Comparison of ENCODE assay signal across 8 cellular contexts in genomic region chr17:30831663-30832437, GRCh38. TPM values are rescaled to one million over a fixed set of nuclear protein-coding genes. Genes with fewer than 3 reads are reported as not detected.
DNase-seq lines count a peak whose midpoint lies in the region; ATAC-seq and TF ChIP-seq lines count a peak whose summit lies in the region.

ATAD5 (plus strand) TSS chr17:30831966; CDS start chr17:30832348, 382 bp downstream.

- H3K4me3 ChIP-seq in coronary artery = peak within 1 kb of the TSS; percentile 72

- H3K27ac ChIP-seq in 22Rv1 = peak within 1 kb of the TSS; percentile 82
- no peak within 1 kb of the TSS for H3K27ac ChIP-seq in coronary artery

- peak; percentile 77 for ATAC-seq in HG03460 (IDR thresholded peaks at IDR 0.05; ENCODE audit: unreplicated experiment)
- ATAC-seq in left colon = peak; percentile 98

- intact Hi-C loops in left colon (cut with DNase I, micrococcal nuclease) = no loop called here

- DNase-seq in NCI-H526 treated with DMSO at 0.1 percent for 48 hours (lab: John Stamatoyannopoulos, UW) = peak; percentile 96
- peak; percentile 83 to 85 for DNase-seq in activated CD4-positive, alpha-beta T cell treated with anti-CD3 and anti-CD28 coated beads for 4 hours
- peak; percentile 90 for DNase-seq in coronary artery (ENCODE audit: low spot score)
- DNase-seq in left colon = peak; percentile 89 to 93
- peak; percentile 67 to 83 (median 80) for DNase-seq in stimulated activated CD4-positive, alpha-beta T cell treated with anti-CD3 and anti-CD28 coated beads, Interleukin-1b, Interleukin-23, amount 100 ng/mL, for 24 hours (ENCODE audit: low read depth in 4 of 4, low spot score in 1 of 4)

- TF ChIP-seq CTCF in 22Rv1 (IDR thresholded peaks at IDR 0.05) (no peak), coronary artery (IDR thresholded peaks at IDR 0.05) (no peak)

- TF ChIP-seq POLR2A in GM18526 (IDR thresholded peaks at IDR 0.05; ENCODE audit: extremely low read depth, insufficient read length) = peak; percentile 80

RNA-seq across cellular contexts. Expression of gene ATAD5, which starts in this region (rescaled TPM):
- 1 to 10 TPM; 2.0 to 3.7 TPM for total RNA-seq in left colon
